Comparison of ENCODE assay signal across 14 cellular contexts in the genomic region with DNA sequence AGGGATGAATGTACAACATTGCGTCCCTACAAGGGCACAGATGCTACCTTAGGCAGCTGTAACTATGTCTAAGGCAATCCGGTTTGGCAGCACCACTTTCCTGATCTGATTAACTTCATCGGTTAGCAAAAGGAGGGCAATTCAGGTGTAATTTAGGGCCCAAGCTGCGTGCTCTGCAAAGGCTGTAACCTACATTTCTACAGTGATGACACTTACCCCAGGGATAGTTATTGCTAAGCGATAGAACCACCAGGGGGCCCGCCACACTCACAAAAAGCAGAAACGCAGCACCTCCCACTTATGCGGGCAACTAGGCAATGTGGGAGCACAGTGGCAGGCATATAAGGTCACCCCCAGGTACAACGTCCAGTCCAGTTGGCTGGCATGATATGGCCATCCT.
A peak's percentile ranks its signal among the peaks of the same experiment; 100 is the strongest.
DNase-seq lines count a peak whose midpoint lies in the region; ATAC-seq and TF ChIP-seq lines count a peak whose summit lies in the region.
"Had no signal": no experiment of that assay in that cellular context is flagged by ENCODE, and none has a peak within 500 bp of the region (broad histone marks: within the 10 kb centered on the region; RNA-seq: fewer than 3 reads in every experiment).

No MANE protein-coding gene starts in this region.

- no peaks in the 10 kb centered on the region for H3K9me2 ChIP-seq in SK-N-SH

- no peak overlapping the region; the same call in 1 of the 2 replicates for H2AFZ ChIP-seq in SK-N-SH (ENCODE audit: low read depth)
- H2AFZ ChIP-seq: GM23248 had no signal

- peak; percentile 65 for TF ChIP-seq RAD21 in SK-N-SH (IDR thresholded peaks at IDR 0.05; ENCODE audit: low read length)

- CTCF ChIA-PET in SK-N-SH (lab: Yijun Ruan, JAX): interaction anchor here (6.7 kb wide), 1 partner anchor 79 kb away, joined by 57 read pairs; no protein-coding TSS in a partner anchor

- in situ Hi-C loops in transverse colon (cut with MboI; ENCODE audit: low pct_ligation_motif_present in 1 of 4, low pct_unique_long_range_greater_than_20kb in 1 of 4, low sequenced_read_pairs in 3 of 4): no loop called here
- in situ Hi-C loops in gastrocnemius medialis (cut with MboI; ENCODE audit: low sequenced_read_pairs in 4 of 4): no loop called here

- POLR2A ChIA-PET in SK-N-SH (lab: Yijun Ruan, JAX): no interaction called here

- WGBS in SK-N-SH (ENCODE audit: low lambda C conversion rate): 75% methylated on average over 6 of the region's 9 CpGs
- 82% methylated on average over 9 of the region's 9 CpGs; no CpG with 5 or more reads in 1 of the 2 donors for WGBS in transverse colon (ENCODE audit: low coverage in 1 of 2), 2 donors

- no peaks in the 10 kb centered on the region for H3K79me2 ChIP-seq in SK-N-SH (ENCODE audit: insufficient read depth)

- no peak overlapping the region for H3K27ac ChIP-seq in left ventricle myocardium inferior (replicated peaks)
- peak overlapping the region in 1 of 2 experiments; percentile 64; a peak in 1 of 4 replicates for H3K27ac ChIP-seq in SK-N-SH (ENCODE audit: low read depth in 2 of 2, low read length in 1 of 2)
- H3K27ac ChIP-seq in transverse colon: peak overlapping the region in 3 of 4 donors; percentile 43 to 49 (median 48)
- H3K27ac ChIP-seq in gastrocnemius medialis: no peak overlapping the region
- H3K27ac ChIP-seq in SJCRH30: no peak overlapping the region
- H3K27ac ChIP-seq: GM23248 had no signal

- peak; percentile 20 for TF ChIP-seq CTCF in left ventricle myocardium inferior (IDR thresholded peaks at IDR 0.05; ENCODE audit: borderline replicate concordance)
- TF ChIP-seq CTCF in SK-N-SH (IDR thresholded peaks at IDR 0.05): peak; percentile 41
- peak; percentile 41 for TF ChIP-seq CTCF in fibroblast of villous mesenchyme (IDR thresholded peaks at IDR 0.05; ENCODE audit: insufficient read depth, low read depth, low read length)
- no peak for TF ChIP-seq CTCF in transverse colon (IDR thresholded peaks at IDR 0.05)
- TF ChIP-seq CTCF in gastrocnemius medialis (IDR thresholded peaks at IDR 0.05 in 4 of 5, conservative IDR thresholded peaks at IDR 0.05 in 1 of 5): no peak

- no peak for DNase-seq in left ventricle myocardium inferior
- DNase-seq in left cardiac atrium: no peak
- no peak for DNase-seq in SK-N-SH
- no peak for DNase-seq in fibroblast of villous mesenchyme (ENCODE audit: low read depth)
- no peak for DNase-seq in transverse colon
- DNase-seq in gastrocnemius medialis: no peak
- DNase-seq in activated CD4-positive, alpha-beta T cell treated with anti-CD3 and anti-CD28 coated beads for 48 hours: no peak
- no peak for DNase-seq in SJCRH30
- DNase-seq: activated CD8-positive, alpha-beta T cell treated with anti-CD3 and anti-CD28 coated beads for 36 hours; activated effector memory CD4-positive, alpha-beta T cell treated with anti-CD3 and anti-CD28 coated beads, Interleukin-2, amount 50 U/mL, for 16 hours; GM23248; MM.1S; T-helper 9 cell; trophoblast cell had no signal

- H3K4me1 ChIP-seq in left ventricle myocardium inferior (peaks cover 16% of the 10 kb centered on the region), SK-N-SH (ENCODE audit: control insufficient read depth in 1 of 2, insufficient read depth in 2 of 2, low read depth in 1 of 2, low read length in 1 of 2) (peaks cover 15 to 26% of the 10 kb centered on the region in 2 experiments; a peak in 3 of 4 replicates), transverse colon (peaks cover 0 to under 1% (median 0%) of the 10 kb centered on the region in 4 donors), gastrocnemius medialis (peaks cover under 1 to 2% of the 10 kb centered on the region in 2 donors), SJCRH30 (peaks cover 6% of the 10 kb centered on the region; the same call in 1 of the 2 replicates)

- H3K4me3 ChIP-seq in left ventricle myocardium inferior (no peak overlapping the region), SK-N-SH (ENCODE audit: low read depth in 2 of 2, low read length in 1 of 2) (no peak overlapping the region), fibroblast of villous mesenchyme (ENCODE audit: low read depth, low read length) (no peak overlapping the region), transverse colon (no peak overlapping the region), gastrocnemius medialis (no peak overlapping the region), SJCRH30 (no peak overlapping the region)
- H3K4me3 ChIP-seq: GM23248 had no signal

- no peaks in the 10 kb centered on the region for H3K9me3 ChIP-seq in left ventricle myocardium inferior (replicated peaks)
- H3K9me3 ChIP-seq in SK-N-SH: no peaks in the 10 kb centered on the region
- H3K9me3 ChIP-seq in transverse colon: no peaks in the 10 kb centered on the region
- H3K9me3 ChIP-seq in gastrocnemius medialis: no peaks in the 10 kb centered on the region
- no peaks in the 10 kb centered on the region for H3K9me3 ChIP-seq in SJCRH30 (replicated peaks)

- no peak overlapping the region for H3K4me2 ChIP-seq in SK-N-SH

- no peak for TF ChIP-seq EP300 in SK-N-SH (IDR thresholded peaks at IDR 0.05; ENCODE audit: borderline replicate concordance in 1 of 2, low read depth in 1 of 2, low read length in 1 of 2)
- TF ChIP-seq EP300 in transverse colon (IDR thresholded peaks at IDR 0.05; ENCODE audit: low read depth): no peak

- TF ChIP-seq POLR2A in transverse colon (IDR thresholded peaks at IDR 0.05): no peak
- TF ChIP-seq POLR2A in gastrocnemius medialis (IDR thresholded peaks at IDR 0.05): no peak

- ATAC-seq in left cardiac atrium (no peak), gastrocnemius medialis (no peak)
- ATAC-seq: activated CD8-positive, alpha-beta T cell treated with anti-CD3 and anti-CD28 coated beads for 36 hours had no signal

- H3K36me3 ChIP-seq in left ventricle myocardium inferior (no peaks in the 10 kb centered on the region), SK-N-SH (replicated peaks in 1 of 2; ENCODE audit: control insufficient read depth in 1 of 2, insufficient read depth in 2 of 2, low read length in 1 of 2) (no peaks in the 10 kb centered on the region), transverse colon (no peaks in the 10 kb centered on the region), gastrocnemius medialis (no peaks in the 10 kb centered on the region), SJCRH30 (no peaks in the 10 kb centered on the region)

- H3K27me3 ChIP-seq in left ventricle myocardium inferior (ENCODE audit: low read depth): no peaks in the 10 kb centered on the region
- no peaks in the 10 kb centered on the region for H3K27me3 ChIP-seq in SK-N-SH (ENCODE audit: insufficient read depth)
- H3K27me3 ChIP-seq in transverse colon: no peaks in the 10 kb centered on the region
- no peaks in the 10 kb centered on the region for H3K27me3 ChIP-seq in gastrocnemius medialis
- no peaks in the 10 kb centered on the region for H3K27me3 ChIP-seq in SJCRH30

- H3K9ac ChIP-seq in SK-N-SH: no peak overlapping the region
- H3K9ac ChIP-seq: GM23248 had no signal

- no peaks in the 10 kb centered on the region for H4K20me1 ChIP-seq in SK-N-SH (ENCODE audit: insufficient read depth)

- peaks cover 10% of the 10 kb centered on the region for H3F3A ChIP-seq in SK-N-SH (replicated peaks; ENCODE audit: insufficient read depth)

- intact Hi-C loops in left ventricle myocardium inferior (cut with micrococcal nuclease) (no loop called here), left cardiac atrium (cut with DNase I) (no loop called here), transverse colon (cut with DNase I; ENCODE audit: low total_unique reads) (no loop called here), gastrocnemius medialis (cut with DNase I; ENCODE audit: low total_unique reads) (no loop called here)

TF ChIP-seq in SK-N-SH, 30 proteins besides CTCF, POLR2A, EP300 and RAD21 (continues in another document):
- TF ChIP-seq, protein P1, sequence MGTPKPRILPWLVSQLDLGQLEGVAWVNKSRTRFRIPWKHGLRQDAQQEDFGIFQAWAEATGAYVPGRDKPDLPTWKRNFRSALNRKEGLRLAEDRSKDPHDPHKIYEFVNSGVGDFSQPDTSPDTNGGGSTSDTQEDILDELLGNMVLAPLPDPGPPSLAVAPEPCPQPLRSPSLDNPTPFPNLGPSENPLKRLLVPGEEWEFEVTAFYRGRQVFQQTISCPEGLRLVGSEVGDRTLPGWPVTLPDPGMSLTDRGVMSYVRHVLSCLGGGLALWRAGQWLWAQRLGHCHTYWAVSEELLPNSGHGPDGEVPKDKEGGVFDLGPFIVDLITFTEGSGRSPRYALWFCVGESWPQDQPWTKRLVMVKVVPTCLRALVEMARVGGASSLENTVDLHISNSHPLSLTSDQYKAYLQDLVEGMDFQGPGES (IDR thresholded peaks at IDR 0.05; ENCODE audit: low read depth, low read length): no peak
- TF ChIP-seq RXRA (IDR thresholded peaks at IDR 0.05; ENCODE audit: borderline replicate concordance, low read depth) (no peak), YY1 (IDR thresholded peaks at IDR 0.05; ENCODE audit: low read depth) (no peak), JUND (IDR thresholded peaks at IDR 0.05) (no peak), RFX5 (IDR thresholded peaks at IDR 0.05; ENCODE audit: low read length) (no peak), CHD2 (IDR thresholded peaks at IDR 0.05; ENCODE audit: low read length, partially characterized antibody) (no peak)
- TF ChIP-seq, protein P2, sequence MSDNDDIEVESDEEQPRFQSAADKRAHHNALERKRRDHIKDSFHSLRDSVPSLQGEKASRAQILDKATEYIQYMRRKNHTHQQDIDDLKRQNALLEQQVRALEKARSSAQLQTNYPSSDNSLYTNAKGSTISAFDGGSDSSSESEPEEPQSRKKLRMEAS (IDR thresholded peaks at IDR 0.05; ENCODE audit: low read depth): no peak
- TF ChIP-seq, protein P3, sequence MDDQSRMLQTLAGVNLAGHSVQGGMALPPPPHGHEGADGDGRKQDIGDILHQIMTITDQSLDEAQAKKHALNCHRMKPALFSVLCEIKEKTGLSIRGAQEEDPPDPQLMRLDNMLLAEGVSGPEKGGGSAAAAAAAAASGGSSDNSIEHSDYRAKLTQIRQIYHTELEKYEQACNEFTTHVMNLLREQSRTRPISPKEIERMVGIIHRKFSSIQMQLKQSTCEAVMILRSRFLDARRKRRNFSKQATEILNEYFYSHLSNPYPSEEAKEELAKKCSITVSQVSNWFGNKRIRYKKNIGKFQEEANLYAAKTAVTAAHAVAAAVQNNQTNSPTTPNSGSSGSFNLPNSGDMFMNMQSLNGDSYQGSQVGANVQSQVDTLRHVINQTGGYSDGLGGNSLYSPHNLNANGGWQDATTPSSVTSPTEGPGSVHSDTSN (IDR thresholded peaks at IDR 0.05): no peak
- TF ChIP-seq, protein P4, sequence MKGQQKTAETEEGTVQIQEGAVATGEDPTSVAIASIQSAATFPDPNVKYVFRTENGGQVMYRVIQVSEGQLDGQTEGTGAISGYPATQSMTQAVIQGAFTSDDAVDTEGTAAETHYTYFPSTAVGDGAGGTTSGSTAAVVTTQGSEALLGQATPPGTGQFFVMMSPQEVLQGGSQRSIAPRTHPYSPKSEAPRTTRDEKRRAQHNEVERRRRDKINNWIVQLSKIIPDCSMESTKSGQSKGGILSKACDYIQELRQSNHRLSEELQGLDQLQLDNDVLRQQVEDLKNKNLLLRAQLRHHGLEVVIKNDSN (IDR thresholded peaks at IDR 0.05; ENCODE audit: borderline replicate concordance, low read depth): no peak

Comparison
In these comparisons a context has a peak if more than half of its experiments do, and no peak if none do; other contexts are left out.
1. H3K27ac ChIP-seq: peak in transverse colon (3 of 4); none in left ventricle myocardium inferior (single experiment), gastrocnemius medialis (0 of 4) and SJCRH30 (single experiment).
2. CTCF ChIP-seq: peak in left ventricle myocardium inferior (single experiment), SK-N-SH (single experiment) and fibroblast of villous mesenchyme (single experiment); none in transverse colon (0 of 5) and gastrocnemius medialis (0 of 5).